Comparison of ENCODE assay signal across 8 cellular contexts in genomic region chr11:62612366-62613274, GRCh38. TPM values are rescaled to one million over a fixed set of nuclear protein-coding genes. Genes with fewer than 3 reads are reported as not detected.
DNase-seq lines count a peak whose midpoint lies in the region; ATAC-seq lines count a peak whose summit lies in the region.

TSS of gene EML3 (minus strand) at chr11:62612775. CDS start at chr11:62612457, 318 bp downstream.
TSS of gene ROM1 (plus strand) at chr11:62613257. CDS start at chr11:62613282, 25 bp downstream.

- peaks cover 27% of the 10 kb centered on the region for H3K4me1 ChIP-seq in mononuclear cell (ENCODE audit: insufficient read depth, low read length)

- H3K27me3 ChIP-seq in mononuclear cell (ENCODE audit: insufficient read depth, low read length), result no peaks in the 10 kb centered on the region

- peak; percentile 79 for DNase-seq in CMK (ENCODE audit: low read depth)
- DNase-seq in NOMO-1 treated with DMSO at 0.1 percent for 48 hours (lab: John Stamatoyannopoulos, UW; ENCODE audit: unreplicated experiment), result peak; percentile 62
- peak; percentile 72 for DNase-seq in activated CD8-positive, alpha-beta memory T cell treated with anti-CD3 and anti-CD28 coated beads, Interleukin-2, amount 50 U/mL, for 24 hours (ENCODE audit: extremely low read depth)
- DNase-seq in epidermal melanocyte (ENCODE audit: insufficient read length, low spot score), result peak; percentile 90
- DNase-seq in stimulated activated CD8-positive, alpha-beta memory T cell treated with anti-CD3 and anti-CD28 coated beads, Interleukin-2, amount 100 ng/mL, for 48 hours (ENCODE audit: low read depth in 2 of 2), result peak; percentile 78 to 81

- H3K9me3 ChIP-seq in mononuclear cell (ENCODE audit: low read depth, low read length), result no peaks in the 10 kb centered on the region

- ATAC-seq in GM19395 (IDR thresholded peaks at IDR 0.05; ENCODE audit: unreplicated experiment) (peak; percentile 78), HG03521 (IDR thresholded peaks at IDR 0.05; ENCODE audit: unreplicated experiment) (peak; percentile 66)

- H3K4me3 ChIP-seq in mononuclear cell (ENCODE audit: low read length), result peak within 1 kb of the TSS; percentile 69

RNA-seq across cellular contexts. Expression of gene EML3, which starts in this region (rescaled TPM):
- 32.2 TPM for total RNA-seq in mononuclear cell

RNA-seq across cellular contexts. Expression of gene ROM1, which starts in this region (rescaled TPM):
- total RNA-seq in mononuclear cell, result 1.3 TPM

Comparison
In these comparisons a context has a peak if more than half of its experiments do, and no peak if none do; other contexts are left out.
1. Peak in every context shown above with its lines: DNase-seq, ATAC-seq and H3K4me3 ChIP-seq.